In genomic region chr9:37027582-37028424, GRCh38 we compare ENCODE assay signal across 8 cellular contexts. TPM values are rescaled to one million over a fixed set of nuclear protein-coding genes. Genes with fewer than 3 reads are reported as not detected.
DNase-seq lines count a peak whose midpoint lies in the region; ATAC-seq, FAIRE-seq and TF ChIP-seq lines count a peak whose summit lies in the region.

No MANE protein-coding gene starts in this region.

- no peaks in the 10 kb centered on the region for H3K9me3 ChIP-seq in CD8-positive, alpha-beta memory T cell (ENCODE audit: low read length)
- no peaks in the 10 kb centered on the region for H3K9me3 ChIP-seq in endothelial cell of umbilical vein (replicated peaks; ENCODE audit: control insufficient read depth, insufficient read depth, low read length)

- H3K4me1 Mint-ChIP-seq in CD8-positive, alpha-beta memory T cell, result peaks cover 28 to 56% (median 37%) of the 10 kb centered on the region in 3 donors
- peaks cover 30% of the 10 kb centered on the region for H3K4me1 Mint-ChIP-seq in activated CD8-positive, alpha-beta memory T cell treated with anti-CD3 and anti-CD28 coated beads, Interleukin-2, amount 10 ng/mL, durations not matched to agents 7 days and 5 days

- H3K27me3 Mint-ChIP-seq in CD8-positive, alpha-beta memory T cell, result peaks cover 82 to 93% of the 10 kb centered on the region in 2 donors
- H3K27me3 Mint-ChIP-seq in activated CD8-positive, alpha-beta memory T cell treated with anti-CD3 and anti-CD28 coated beads, Interleukin-2, amount 10 ng/mL, durations not matched to agents 7 days and 5 days, result peaks cover 96% of the 10 kb centered on the region

- H3K4me1 ChIP-seq in CD8-positive, alpha-beta memory T cell (ENCODE audit: insufficient read depth, low read length), result peaks cover 53% of the 10 kb centered on the region
- H3K4me1 ChIP-seq in endothelial cell of umbilical vein (ENCODE audit: control insufficient read depth, extremely low read depth, insufficient read depth, low read length), result peaks cover 7% of the 10 kb centered on the region

- peak; percentile 89 for FAIRE-seq in endothelial cell of umbilical vein (lab: Jason Lieb, UNC)

- no peaks in the 10 kb centered on the region for H3K79me2 ChIP-seq in endothelial cell of umbilical vein (ENCODE audit: control insufficient read depth, insufficient read depth, low read length)

- dilution Hi-C loops in endothelial cell of umbilical vein (cut with MboI; ENCODE audit: extremely low pct_ligation_motif_present, low sequenced_read_pairs), result no loop called here

- no peak for TF ChIP-seq POLR2A in endothelial cell of umbilical vein (IDR thresholded peaks at IDR 0.05; ENCODE audit: low read depth, low read length)

- peak overlapping the region; percentile 33 for H2AFZ ChIP-seq in endothelial cell of umbilical vein (ENCODE audit: low read depth, low read length)

- no peak for TF ChIP-seq CTCF in endothelial cell of umbilical vein (IDR thresholded peaks at IDR 0.05; ENCODE audit: extremely low read depth in 1 of 2, insufficient read depth in 1 of 2, low read depth in 1 of 2, low read length in 2 of 2)

- H3K4me2 ChIP-seq in endothelial cell of umbilical vein (ENCODE audit: insufficient read depth, low read length), result peak overlapping the region; percentile 52

- POLR2A ChIA-PET in CD8-positive, alpha-beta memory T cell (lab: Charles Lee), result interaction anchor here (0.6 kb wide), 2 partner anchors 14 to 275 kb away, joined by 3 read pairs; no protein-coding TSS in a partner anchor
- POLR2A ChIA-PET in endothelial cell of umbilical vein (lab: Charles Lee), result no interaction called here

- no peaks in the 10 kb centered on the region for H4K20me1 ChIP-seq in endothelial cell of umbilical vein (replicated peaks; ENCODE audit: control insufficient read depth, extremely low read depth, insufficient read depth, low read length)

- no peaks in the 10 kb centered on the region for H3K9me1 ChIP-seq in endothelial cell of umbilical vein (replicated peaks; ENCODE audit: control insufficient read depth, extremely low read depth, insufficient read depth, low read length)

- ATAC-seq in GM19455 (IDR thresholded peaks at IDR 0.05; ENCODE audit: unreplicated experiment), result peak; percentile 75
- ATAC-seq in HG03571 (IDR thresholded peaks at IDR 0.05; ENCODE audit: unreplicated experiment), result peak; percentile 68
- ATAC-seq in activated CD8-positive, alpha-beta memory T cell treated with anti-CD3 and anti-CD28 coated beads, Interleukin-2, amount 10 ng/mL, durations not matched to agents 7 days and 5 days, result peak; percentile 98

- H3K9ac ChIP-seq in endothelial cell of umbilical vein (replicated peaks; ENCODE audit: extremely low read depth, insufficient read depth, low read length), result no peak overlapping the region

- no peaks in the 10 kb centered on the region for H3K36me3 ChIP-seq in CD8-positive, alpha-beta memory T cell (ENCODE audit: insufficient read depth, low read length)
- H3K36me3 ChIP-seq in endothelial cell of umbilical vein (ENCODE audit: control insufficient read depth in 2 of 2, extremely low read depth in 1 of 2, insufficient read depth in 2 of 2, low read length in 2 of 2), result no peaks in the 10 kb centered on the region

- DNase-seq in CD8-positive, alpha-beta memory T cell, result peak; percentile 69 to 84 (median 75)
- peak; percentile 83 for DNase-seq in NCI-H82 treated with DMSO at 0.1 percent for 48 hours (lab: John Stamatoyannopoulos, UW; ENCODE audit: unreplicated experiment)
- peak; percentile 93 for DNase-seq in activated CD8-positive, alpha-beta memory T cell treated with anti-CD3 and anti-CD28 coated beads, Interleukin-2, amount 10 ng/mL, durations not matched to agents 7 days and 5 days
- DNase-seq in endothelial cell of umbilical vein (ENCODE audit: low read depth, low spot score), result peak; percentile 93
- DNase-seq in mucosa of gallbladder (ENCODE audit: low spot score), result peak; percentile 92
- peak; percentile 94 for DNase-seq in stimulated activated CD8-positive, alpha-beta memory T cell treated with anti-CD3 and anti-CD28 coated beads, Interleukin-4, amount 100 ng/mL, for 48 hours

- CTCF ChIA-PET in CD8-positive, alpha-beta memory T cell (lab: Charles Lee), result no interaction called here
- CTCF ChIA-PET in activated CD8-positive, alpha-beta memory T cell treated with anti-CD3 and anti-CD28 coated beads, Interleukin-2, amount 10 ng/mL, durations not matched to agents 7 days and 5 days (lab: Charles Lee), result no interaction called here
- CTCF ChIA-PET in endothelial cell of umbilical vein (lab: Charles Lee), result interaction anchor here (0.6 to 1.4 kb wide), 2 partner anchors 32 to 187 kb away, joined by 3 to 5 read pairs; no protein-coding TSS in a partner anchor

- H3K27me3 ChIP-seq in CD8-positive, alpha-beta memory T cell (ENCODE audit: insufficient read depth, low read length, poor library complexity, severe bottlenecking), result peaks cover 85% of the 10 kb centered on the region
- H3K27me3 ChIP-seq in endothelial cell of umbilical vein (ENCODE audit: control insufficient read depth in 2 of 2, insufficient read depth in 2 of 2, low read length in 2 of 2), result peaks cover 89 to 97% of the 10 kb centered on the region in 2 experiments

- H3K27ac Mint-ChIP-seq in CD8-positive, alpha-beta memory T cell, result peak overlapping the region in 2 of 8 donors; percentile 56 to 78
- no peak overlapping the region for H3K27ac Mint-ChIP-seq in activated CD8-positive, alpha-beta memory T cell treated with anti-CD3 and anti-CD28 coated beads, Interleukin-2, amount 10 ng/mL, durations not matched to agents 7 days and 5 days

- intact Hi-C loops in endothelial cell of umbilical vein (cut with micrococcal nuclease), result loop anchor here (1.0 to 2.0 kb wide), 3 partner anchors 51 to 155 kb away; partner anchors contain the start of gene ZCCHC7

- no peak overlapping the region for H3K27ac ChIP-seq in CD8-positive, alpha-beta memory T cell (ENCODE audit: low read depth, low read length)
- H3K27ac ChIP-seq in endothelial cell of umbilical vein (ENCODE audit: insufficient read depth, low read depth, low read length), result no peak overlapping the region

- peak overlapping the region; percentile 17 to 79 (median 50) for H3K4me3 Mint-ChIP-seq in CD8-positive, alpha-beta memory T cell
- H3K4me3 Mint-ChIP-seq in activated CD8-positive, alpha-beta memory T cell treated with anti-CD3 and anti-CD28 coated beads, Interleukin-2, amount 10 ng/mL, durations not matched to agents 7 days and 5 days, result peak overlapping the region; percentile 63

- H3K9me3 Mint-ChIP-seq in CD8-positive, alpha-beta memory T cell, result peaks cover 0 to 4% (median 1%) of the 10 kb centered on the region in 5 donors
- no peaks in the 10 kb centered on the region for H3K9me3 Mint-ChIP-seq in activated CD8-positive, alpha-beta memory T cell treated with anti-CD3 and anti-CD28 coated beads, Interleukin-2, amount 10 ng/mL, durations not matched to agents 7 days and 5 days (ENCODE audit: low read depth)

- H3K36me3 Mint-ChIP-seq in CD8-positive, alpha-beta memory T cell, result peaks cover 0 to 3% (median 0%) of the 10 kb centered on the region in 3 donors
- no peaks in the 10 kb centered on the region for H3K36me3 Mint-ChIP-seq in activated CD8-positive, alpha-beta memory T cell treated with anti-CD3 and anti-CD28 coated beads, Interleukin-2, amount 10 ng/mL, durations not matched to agents 7 days and 5 days

- BruUV-seq in endothelial cell of umbilical vein (replicated peaks; lab: Mats Ljungman, UMichigan), result no TSS peak

- H3K4me3 ChIP-seq in CD8-positive, alpha-beta memory T cell (ENCODE audit: low read length), result peak overlapping the region; percentile 43
- no peak overlapping the region for H3K4me3 ChIP-seq in endothelial cell of umbilical vein (replicated peaks in 1 of 3; ENCODE audit: insufficient read depth in 1 of 3, low read depth in 1 of 3, low read length in 3 of 3)

TF ChIP-seq in endothelial cell of umbilical vein, 7 proteins besides CTCF, POLR2A, EP300 and RAD21:
- no peak for TF ChIP-seq JUN (IDR thresholded peaks at IDR 0.05; ENCODE audit: borderline replicate concordance, insufficient read depth, insufficient read length, low read depth)
- peak; percentile 57 for TF ChIP-seq POLR2AphosphoS5 (IDR thresholded peaks at IDR 0.05; ENCODE audit: insufficient read depth, low read depth, low read length)
- no peak for TF ChIP-seq FOS (IDR thresholded peaks at IDR 0.05; ENCODE audit: borderline replicate concordance, insufficient read depth, low read length)
- TF ChIP-seq EZH2 (IDR thresholded peaks at IDR 0.05; ENCODE audit: borderline replicate concordance, low read depth, low read length, severe bottlenecking), result no peak
- TF ChIP-seq MAX (IDR thresholded peaks at IDR 0.05; ENCODE audit: insufficient read depth, insufficient read length), result peak; percentile 47

RNA-seq across cellular contexts. Expression of gene PAX5, which starts 6.3 kb away (rescaled TPM):
- total RNA-seq in CD8-positive, alpha-beta memory T cell, result under 1 TPM; 0.18 to 0.29 TPM
- polyA plus RNA-seq in CD8-positive, alpha-beta memory T cell, result not detected
- total RNA-seq in activated CD8-positive, alpha-beta memory T cell treated with anti-CD3 and anti-CD28 coated beads, Interleukin-2, amount 10 ng/mL, durations not matched to agents 7 days and 5 days, result under 1 TPM; 0.14 to 0.20 TPM
- not detected in 2 replicates for total RNA-seq in endothelial cell of umbilical vein
- polyA plus RNA-seq in endothelial cell of umbilical vein, result not detected in 2 replicates
- polyA plus RNA-seq in endothelial cell of umbilical vein (2011; cell fraction: cytosol; rRNA removed), result not detected in 2 replicates
- not detected in 2 replicates for polyA plus RNA-seq in endothelial cell of umbilical vein (2011; cell fraction: nucleus; rRNA removed)
- not detected in 2 replicates for polyA plus RNA-seq in endothelial cell of umbilical vein (2012)
- polyA minus RNA-seq in endothelial cell of umbilical vein, result not detected in 2 replicates
- not detected for polyA minus RNA-seq in endothelial cell of umbilical vein (2011; cell fraction: cytosol; rRNA and poly(A)+ RNA removed)
- polyA minus RNA-seq in endothelial cell of umbilical vein (2011; cell fraction: nucleus; rRNA and poly(A)+ RNA removed), result not detected in 2 replicates
- total RNA-seq in mucosa of gallbladder, result 0.12 TPM
